ENCODE assay signal across 9 cellular contexts in genomic region chr3:184160456-184160855, GRCh38. TPM values are rescaled to one million over a fixed set of nuclear protein-coding genes. Genes with fewer than 3 reads are reported as not detected.
DNase-seq lines count a peak whose midpoint lies in the region; ATAC-seq and TF ChIP-seq lines count a peak whose summit lies in the region.
"Had no signal": no experiment of that assay in that cellular context is flagged by ENCODE, and none has a peak within 500 bp of the region (broad histone marks: within the 10 kb centered on the region; RNA-seq: fewer than 3 reads in every experiment).

No MANE protein-coding gene starts in this region.

- no peaks in the 10 kb centered on the region for H3K9me3 ChIP-seq in OCI-LY3 (ENCODE audit: insufficient read depth, low read length)
- no peaks in the 10 kb centered on the region for H3K9me3 ChIP-seq in skeletal muscle tissue (ENCODE audit: control insufficient read depth in 3 of 3, low read length in 3 of 3)

- H3K27me3 ChIP-seq in OCI-LY3 (ENCODE audit: low read depth, low read length) = no peaks in the 10 kb centered on the region
- no peaks in the 10 kb centered on the region for H3K27me3 ChIP-seq in skeletal muscle tissue (ENCODE audit: control insufficient read depth in 3 of 3, insufficient read depth in 3 of 3, low read length in 3 of 3)

- no peak overlapping the region for H2AFZ ChIP-seq in OCI-LY3 (ENCODE audit: low read depth, low read length)

- TF ChIP-seq CTCF in OCI-LY3 (IDR thresholded peaks at IDR 0.05; ENCODE audit: low read depth, low read length) (no peak), fibroblast of villous mesenchyme (IDR thresholded peaks at IDR 0.05; ENCODE audit: insufficient read depth, low read depth, low read length) (no peak)

- H3K27ac ChIP-seq in OCI-LY3 (ENCODE audit: low read length) (no peak overlapping the region), skeletal muscle tissue (ENCODE audit: low read depth, low read length) (peak overlapping the region; percentile 69)
- H3K27ac ChIP-seq: epithelial cell of prostate had no signal

- peaks cover 21% of the 10 kb centered on the region for H3K36me3 ChIP-seq in OCI-LY3 (replicated peaks; ENCODE audit: low read depth, low read length)
- H3K36me3 ChIP-seq in skeletal muscle tissue (ENCODE audit: control insufficient read depth in 3 of 3, insufficient read depth in 3 of 3, low read length in 3 of 3) = peaks cover 18 to 23% (median 22%) of the 10 kb centered on the region in 3 donors

- peak; percentile 69 for ATAC-seq in GM18861 (IDR thresholded peaks at IDR 0.05; ENCODE audit: unreplicated experiment)

- peaks cover 45% of the 10 kb centered on the region for H3K79me2 ChIP-seq in OCI-LY3 (ENCODE audit: low read length)

- peak overlapping the region; percentile 5; the same call in 1 of the 2 replicates for H3K4me2 ChIP-seq in OCI-LY3 (ENCODE audit: low read length)

- peak; percentile 62 for DNase-seq in fibroblast of villous mesenchyme (ENCODE audit: low read depth)
- DNase-seq in NK-92 (lab: John Stamatoyannopoulos, UW; ENCODE audit: unreplicated experiment) = no peak
- DNase-seq in D341Med (ENCODE audit: low spot score) = no peak
- DNase-seq in Kasumi-1 (lab: John Stamatoyannopoulos, UW) = no peak
- no peak for DNase-seq in NCI-H1092 treated with DMSO at 0.1 percent for 48 hours (lab: John Stamatoyannopoulos, UW)

- H4K20me1 ChIP-seq in OCI-LY3 (ENCODE audit: insufficient read depth, low read length) = peaks cover 25% of the 10 kb centered on the region

- H3K4me3 ChIP-seq in OCI-LY3 (ENCODE audit: low read length) = no peak overlapping the region
- no peak overlapping the region for H3K4me3 ChIP-seq in fibroblast of villous mesenchyme (ENCODE audit: low read depth, low read length)
- H3K4me3 ChIP-seq in skeletal muscle tissue (ENCODE audit: low read length in 3 of 3) = peak overlapping the region in 2 of 3 donors; percentile 35 to 43

- H3K4me1 ChIP-seq in OCI-LY3 (ENCODE audit: low read length) (peaks cover 19% of the 10 kb centered on the region), skeletal muscle tissue (ENCODE audit: control insufficient read depth in 3 of 3, insufficient read depth in 3 of 3, low read length in 3 of 3) (peaks cover 48 to 56% (median 50%) of the 10 kb centered on the region in 3 donors)

- H3K9ac ChIP-seq in OCI-LY3 (ENCODE audit: low read length) (no peak overlapping the region), skeletal muscle tissue (ENCODE audit: low read depth in 1 of 3, low read length in 3 of 3) (peak overlapping the region; percentile 40 to 71 (median 57))

RNA-seq across cellular contexts. Expression of gene DVL3, which starts 5.3 kb away (rescaled TPM):
- total RNA-seq in fibroblast of villous mesenchyme (39.3 and 46.1 TPM in 2 replicates), skeletal muscle tissue (23.5 TPM)

RNA-seq across cellular contexts. Expression of gene AP2M1, which starts 14.2 kb away (rescaled TPM):
- total RNA-seq in fibroblast of villous mesenchyme (375 and 469 TPM in 2 replicates), skeletal muscle tissue (168 TPM)

RNA-seq across cellular contexts. Expression of gene EIF2B5, which starts 25.3 kb away (rescaled TPM):
- 28.0 and 30.7 TPM in 2 replicates for total RNA-seq in fibroblast of villous mesenchyme
- 38.1 TPM for total RNA-seq in skeletal muscle tissue

RNA-seq across cellular contexts. Expression of gene ABCF3, which starts 25.5 kb away (rescaled TPM):
- total RNA-seq in fibroblast of villous mesenchyme (33.5 and 51.0 TPM in 2 replicates), skeletal muscle tissue (45.9 TPM)

Comparison
In these comparisons a context has a peak if more than half of its experiments do, and no peak if none do; other contexts are left out.
1. H3K4me3 ChIP-seq: peak in skeletal muscle tissue (2 of 3); none in OCI-LY3 (single experiment) and fibroblast of villous mesenchyme (single experiment).